Comparison of ENCODE assay signal across 8 cellular contexts in the genomic region with DNA sequence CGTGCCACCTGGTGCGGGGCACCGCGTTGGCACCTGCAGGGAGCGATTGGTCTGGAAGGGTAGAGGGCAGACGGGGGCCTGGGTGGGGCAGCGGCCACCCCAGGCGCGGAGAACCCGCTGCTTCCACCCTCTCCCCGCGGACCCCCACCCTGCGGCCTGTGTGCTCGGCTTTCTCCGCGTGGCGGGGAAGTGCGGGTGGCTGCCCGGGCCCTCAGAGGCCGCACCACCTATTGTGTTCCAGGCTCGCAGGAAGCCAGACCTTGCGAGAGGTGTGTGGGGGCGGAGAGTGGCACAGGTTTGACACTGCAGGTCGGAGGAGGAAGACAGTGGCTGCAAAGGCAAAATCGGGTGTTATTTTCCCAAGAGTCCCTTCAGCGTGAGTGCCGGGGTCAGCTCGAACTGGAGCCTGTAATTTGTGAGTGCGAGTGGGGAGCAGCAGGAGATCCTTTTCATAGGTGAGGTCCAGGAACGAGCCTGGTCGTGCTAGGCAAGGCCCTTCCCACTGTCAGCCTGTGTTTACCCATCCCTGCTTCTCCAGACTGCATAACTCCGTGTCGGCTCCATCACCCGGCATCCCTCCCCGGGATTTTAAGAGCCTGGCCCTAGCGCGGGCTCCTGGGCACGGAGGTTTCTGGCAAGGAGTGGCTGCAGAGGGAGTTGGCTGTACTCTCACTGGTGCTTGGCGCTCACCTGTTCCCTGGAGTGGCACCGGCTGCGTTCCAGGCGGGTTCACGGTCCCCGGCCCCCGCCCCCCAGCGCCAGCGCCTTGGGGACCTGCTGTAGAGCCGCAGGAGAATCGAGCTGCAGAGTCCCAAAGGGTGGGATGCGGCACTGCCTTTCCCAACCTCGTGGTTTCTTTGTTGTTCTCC. TPM values are rescaled to one million over a fixed set of nuclear protein-coding genes. Genes with fewer than 3 reads are reported as not detected.
DNase-seq lines count a peak whose midpoint lies in the region; ATAC-seq, FAIRE-seq and TF ChIP-seq lines count a peak whose summit lies in the region.

No MANE protein-coding gene starts in this region.

- FAIRE-seq in keratinocyte (lab: Jason Lieb, UNC) (no peak), RCC 7860 (lab: Jason Lieb, UNC) (no peak)

- H3K27me3 ChIP-seq in MM.1S (replicated peaks; ENCODE audit: insufficient read depth, low read length) (no peaks in the 10 kb centered on the region), keratinocyte (ENCODE audit: control insufficient read depth, extremely low read depth, insufficient read depth, low read length) (peaks cover 43% of the 10 kb centered on the region), thymus (ENCODE audit: control insufficient read depth, insufficient read depth) (peaks cover 42% of the 10 kb centered on the region)

- peak overlapping the region; percentile 96 for H3K4me3 ChIP-seq in MM.1S (ENCODE audit: low read length)
- no peak overlapping the region for H3K4me3 ChIP-seq in keratinocyte (ENCODE audit: control insufficient read depth in 2 of 3, extremely low read depth in 1 of 3, insufficient read depth in 2 of 3, low read depth in 1 of 3, low read length in 3 of 3)
- peak overlapping the region; percentile 41 for H3K4me3 ChIP-seq in thymus (ENCODE audit: low read length)

- H3K79me2 ChIP-seq in MM.1S (ENCODE audit: low read length) (peaks cover 20% of the 10 kb centered on the region), keratinocyte (ENCODE audit: control insufficient read depth, insufficient read depth, low read length) (no peaks in the 10 kb centered on the region)

- H3K36me3 ChIP-seq in MM.1S (replicated peaks; ENCODE audit: insufficient read depth, low read length) = no peaks in the 10 kb centered on the region
- H3K36me3 ChIP-seq in keratinocyte (ENCODE audit: control insufficient read depth in 2 of 2, extremely low read depth in 1 of 2, insufficient read depth in 2 of 2, low read length in 2 of 2) = no peaks in the 10 kb centered on the region
- no peaks in the 10 kb centered on the region for H3K36me3 ChIP-seq in thymus (ENCODE audit: control insufficient read depth, insufficient read depth)

- 5% methylated on average over 51 of the region's 51 CpGs for WGBS in thymus

- H3K27ac ChIP-seq in MM.1S (ENCODE audit: low read length) (no peak overlapping the region; the same call in 1 of the 2 replicates), keratinocyte (ENCODE audit: control insufficient read depth, insufficient read depth, low read length) (no peak overlapping the region), thymus (ENCODE audit: low read depth) (no peak overlapping the region)

- H2AFZ ChIP-seq in MM.1S (ENCODE audit: low read length) (peak overlapping the region; percentile 95), keratinocyte (ENCODE audit: control insufficient read depth, low read length) (no peak overlapping the region)

- no peaks in the 10 kb centered on the region for H3K9me2 ChIP-seq in MM.1S (replicated peaks; ENCODE audit: insufficient read depth, low read length)

- no peaks in the 10 kb centered on the region; the same call in 1 of the 2 replicates for H3F3A ChIP-seq in MM.1S (ENCODE audit: insufficient read depth, low read length)

- H3K4me2 ChIP-seq in MM.1S (ENCODE audit: low read depth, low read length) = peak overlapping the region; percentile 93
- H3K4me2 ChIP-seq in keratinocyte (ENCODE audit: control insufficient read depth, extremely low read depth, insufficient read depth, low read depth, low read length) = peak overlapping the region; percentile 68

- ATAC-seq in activated T-cell treated with anti-CD3 and anti-CD28 coated beads, Interleukin-2, amount 50 U/mL, for 4 hours = peak; percentile 21 to 32
- no peak for ATAC-seq in HG02610 (IDR thresholded peaks at IDR 0.05; ENCODE audit: unreplicated experiment)
- no peak for ATAC-seq in GM18858 (IDR thresholded peaks at IDR 0.05; ENCODE audit: unreplicated experiment)

- H3K9me1 ChIP-seq in keratinocyte (ENCODE audit: control insufficient read depth, extremely low read depth, insufficient read depth, low read length) = no peaks in the 10 kb centered on the region

- H3K9me3 ChIP-seq in MM.1S (replicated peaks; ENCODE audit: insufficient read depth, low read length) (no peaks in the 10 kb centered on the region), keratinocyte (ENCODE audit: control insufficient read depth, low read depth, low read length) (no peaks in the 10 kb centered on the region), thymus (ENCODE audit: control insufficient read depth) (no peaks in the 10 kb centered on the region)

- H3K4me1 ChIP-seq in MM.1S (ENCODE audit: low read length) (0 out of 2 replicates have a peak, but pooled peaks cover 6% of the 10 kb centered on the region), keratinocyte (ENCODE audit: control insufficient read depth, extremely low read depth, insufficient read depth, low read length) (peaks cover 3% of the 10 kb centered on the region), thymus (ENCODE audit: control insufficient read depth, insufficient read depth, low read length) (peaks cover 4% of the 10 kb centered on the region)

- TF ChIP-seq CTCF in GM10248 (IDR thresholded peaks at IDR 0.05; ENCODE audit: control extremely low read depth, extremely low read depth, low read depth, missing control alignments) (no peak), MM.1S (IDR thresholded peaks at IDR 0.05; ENCODE audit: low read length) (no peak), keratinocyte (optimal IDR thresholded peaks at IDR 0.05 in 1 of 3, IDR thresholded peaks at IDR 0.05 in 1 of 3, conservative IDR thresholded peaks at IDR 0.05 in 1 of 3; ENCODE audit: extremely low read depth in 1 of 3, insufficient read depth in 2 of 3, low read length in 3 of 3) (no peak)

- dilution Hi-C loops in keratinocyte (cut with MboI; ENCODE audit: extremely low pct_ligation_motif_present, low sequenced_read_pairs) = no loop called here

- H3K36me3 Mint-ChIP-seq in activated T-cell treated with anti-CD3 and anti-CD28 coated beads, Interleukin-2, amount 50 U/mL, for 4 hours (ENCODE audit: insufficient read depth) = no peaks in the 10 kb centered on the region

- POLR2A ChIA-PET in GM10248 (lab: Yijun Ruan, JAX) = no interaction called here

- CTCF ChIA-PET in GM10248 (lab: Yijun Ruan, JAX) = interaction anchor here (0.9 to 1.3 kb wide), 4 partner anchors 14 to 66 kb away, joined by 3 to 10 read pairs (median 3); no protein-coding TSS in a partner anchor

- H4K20me1 ChIP-seq in MM.1S (ENCODE audit: insufficient read depth, low read length) = no peaks in the 10 kb centered on the region
- peaks cover 6% of the 10 kb centered on the region for H4K20me1 ChIP-seq in keratinocyte (ENCODE audit: control insufficient read depth, extremely low read depth, insufficient read depth, low read length)

- H3K9ac ChIP-seq in MM.1S (ENCODE audit: low read length) (peak overlapping the region; percentile 70), keratinocyte (ENCODE audit: control insufficient read depth, extremely low read depth, insufficient read depth, low read length) (no peak overlapping the region)

- peak overlapping the region; percentile 76 for H3K4me3 Mint-ChIP-seq in activated T-cell treated with anti-CD3 and anti-CD28 coated beads, Interleukin-2, amount 50 U/mL, for 4 hours

- H3K27me3 Mint-ChIP-seq in activated T-cell treated with anti-CD3 and anti-CD28 coated beads, Interleukin-2, amount 50 U/mL, for 4 hours (ENCODE audit: low read depth) = peaks cover 52% of the 10 kb centered on the region

- H3K4me1 Mint-ChIP-seq in activated T-cell treated with anti-CD3 and anti-CD28 coated beads, Interleukin-2, amount 50 U/mL, for 4 hours (ENCODE audit: low read depth) = peaks cover 12% of the 10 kb centered on the region

- DNase-seq in GM10248 (ENCODE audit: extremely low spot score) = peak; percentile 20
- DNase-seq in MM.1S = peak; percentile 56
- DNase-seq in activated T-cell treated with anti-CD3 and anti-CD28 coated beads, Interleukin-2, amount 50 U/mL, for 4 hours = no peak
- no peak for DNase-seq in keratinocyte (ENCODE audit: low read depth, low spot score)
- DNase-seq in RCC 7860 (ENCODE audit: low spot score) = no peak

- no peaks in the 10 kb centered on the region for H3K9me3 Mint-ChIP-seq in activated T-cell treated with anti-CD3 and anti-CD28 coated beads, Interleukin-2, amount 50 U/mL, for 4 hours

RNA-seq across cellular contexts. Expression of gene TBC1D30, which starts 0.9 kb away (rescaled TPM):
- total RNA-seq in activated T-cell treated with anti-CD3 and anti-CD28 coated beads, Interleukin-2, amount 50 U/mL, for 4 hours = under 1 TPM; 0.24 to 0.81 (median 0.47) TPM
- polyA plus RNA-seq in keratinocyte = 0.41 to 0.54 TPM (median 0.50 TPM) in 3 replicates
- polyA plus RNA-seq in keratinocyte (2011; ENCODE audit: low read depth) = 1.1 TPM
- 0.42 and 0.55 TPM in 2 replicates for polyA plus RNA-seq in keratinocyte (2011; cell fraction: cytosol; rRNA removed)
- polyA plus RNA-seq in keratinocyte (2011; cell fraction: nucleus; rRNA removed) = 0.56 and 0.69 TPM in 2 replicates
- polyA plus RNA-seq in keratinocyte (2012; ENCODE audit: low replicate concordance) = 0.47 and 0.58 TPM in 2 replicates
- 1.0 to 1.6 TPM in 2 of 3 replicates, not detected in the other for polyA minus RNA-seq in keratinocyte
- 0.38 TPM for polyA minus RNA-seq in keratinocyte (2011; cell fraction: cytosol; rRNA and poly(A)+ RNA removed)
- polyA minus RNA-seq in keratinocyte (2011; cell fraction: nucleus; rRNA and poly(A)+ RNA removed) = 0.74 and 1.2 TPM in 2 replicates
- polyA plus RNA-seq in thymus = 0.91 TPM

Comparison
In these comparisons a context has a peak if more than half of its experiments do, and no peak if none do; other contexts are left out.
1. DNase-seq: peak in GM10248 (single experiment) and MM.1S (single experiment); none in activated T-cell treated with anti-CD3 and anti-CD28 coated beads, Interleukin-2, amount 50 U/mL, for 4 hours (single experiment), keratinocyte (single experiment) and RCC 7860 (single experiment).
2. H3K4me3 ChIP-seq: peak in MM.1S (single experiment) and thymus (single experiment); none in keratinocyte (0 of 3).
3. ATAC-seq: peak in activated T-cell treated with anti-CD3 and anti-CD28 coated beads, Interleukin-2, amount 50 U/mL, for 4 hours (2 of 2); none in HG02610 (single experiment) and GM18858 (single experiment).